In genomic region chr1:101769520-101769919, GRCh38 we compare ENCODE assay signal across 7 cellular contexts.
DNase-seq lines count a peak whose midpoint lies in the region; ATAC-seq, FAIRE-seq and TF ChIP-seq lines count a peak whose summit lies in the region.

No MANE protein-coding gene starts in this region.

- H3K9me3 Mint-ChIP-seq in effector memory CD8-positive, alpha-beta T cell: peaks cover 0 to 3% of the 10 kb centered on the region in 2 donors

- no peak overlapping the region for H3K27ac Mint-ChIP-seq in effector memory CD8-positive, alpha-beta T cell

- H2AFZ ChIP-seq in OCI-LY3 (ENCODE audit: low read depth, low read length): no peak overlapping the region

- H3K79me2 ChIP-seq in OCI-LY3 (ENCODE audit: low read length): no peaks in the 10 kb centered on the region

- no peak overlapping the region for H3K4me3 Mint-ChIP-seq in effector memory CD8-positive, alpha-beta T cell

- no peaks in the 10 kb centered on the region for H3K27me3 ChIP-seq in OCI-LY3 (ENCODE audit: low read depth, low read length)

- H3K9ac ChIP-seq in OCI-LY3 (ENCODE audit: low read length): no peak overlapping the region

- no peaks in the 10 kb centered on the region for H3K36me3 ChIP-seq in OCI-LY3 (replicated peaks; ENCODE audit: low read depth, low read length)

- no peak overlapping the region for H3K27ac ChIP-seq in OCI-LY3 (ENCODE audit: low read length)

- no peaks in the 10 kb centered on the region for H3K36me3 Mint-ChIP-seq in effector memory CD8-positive, alpha-beta T cell (ENCODE audit: insufficient read depth)

- no peaks in the 10 kb centered on the region for H3K4me1 ChIP-seq in OCI-LY3 (ENCODE audit: low read length)

- no peaks in the 10 kb centered on the region for H3K9me3 ChIP-seq in OCI-LY3 (ENCODE audit: insufficient read depth, low read length)

- no peak for FAIRE-seq in GM19239 (lab: Jason Lieb, UNC)

- H3K4me3 ChIP-seq in OCI-LY3 (ENCODE audit: low read length): no peak overlapping the region

- no peaks in the 10 kb centered on the region for H3K27me3 Mint-ChIP-seq in effector memory CD8-positive, alpha-beta T cell

- no peaks in the 10 kb centered on the region for H3K4me1 Mint-ChIP-seq in effector memory CD8-positive, alpha-beta T cell (ENCODE audit: low read depth in 2 of 2)

- TF ChIP-seq CTCF in OCI-LY3 (IDR thresholded peaks at IDR 0.05; ENCODE audit: low read depth, low read length): peak; percentile 44

- DNase-seq in kidney tubule cell (ENCODE audit: low spot score): peak; percentile 11
- DNase-seq in effector memory CD8-positive, alpha-beta T cell: no peak
- DNase-seq in GM19239 (ENCODE audit: insufficient read length, low spot score): no peak
- no peak for DNase-seq in T-helper 9 cell

- no peak overlapping the region for H3K4me2 ChIP-seq in OCI-LY3 (ENCODE audit: low read length)

- H4K20me1 ChIP-seq in OCI-LY3 (ENCODE audit: insufficient read depth, low read length): no peaks in the 10 kb centered on the region

- ATAC-seq in GM18519 (IDR thresholded peaks at IDR 0.05; ENCODE audit: low FRiP score, unreplicated experiment) (peak; percentile 84), HG02852 (IDR thresholded peaks at IDR 0.05; ENCODE audit: unreplicated experiment) (peak; percentile 74)
- ATAC-seq in effector memory CD8-positive, alpha-beta T cell (replicated peaks): no peak
